1 cellular context compared by ENCODE assay signal in genomic region chr21:43810505-43811261, GRCh38.
A peak's percentile ranks its signal among the peaks of the same experiment; 100 is the strongest.
TF ChIP-seq lines count a peak whose summit lies in the region.

No MANE protein-coding gene starts in this region.

TF ChIP-seq in HepG2, 621 proteins besides CTCF, POLR2A, EP300 and RAD21 (continued from another document and continues in another):
- TF ChIP-seq ZSCAN5A (CRISPR knock-in tag; IDR thresholded peaks at IDR 0.05; ENCODE audit: borderline replicate concordance) (no peak), MNT (IDR thresholded peaks at IDR 0.05) (no peak), SP4 (CRISPR knock-in tag; IDR thresholded peaks at IDR 0.05) (peak; percentile 51), ZNF687 (CRISPR knock-in tag; IDR thresholded peaks at IDR 0.05) (peak; percentile 84), ZNF737 (CRISPR knock-in tag; IDR thresholded peaks at IDR 0.05; ENCODE audit: borderline replicate concordance) (no peak), ZNF576 (CRISPR knock-in tag; IDR thresholded peaks at IDR 0.05) (no peak), NAIF1 (CRISPR knock-in tag; IDR thresholded peaks at IDR 0.05; ENCODE audit: borderline replicate concordance) (no peak), ZNF704 (CRISPR knock-in tag; IDR thresholded peaks at IDR 0.05; ENCODE audit: borderline replicate concordance) (no peak), RARA (CRISPR knock-in tag; IDR thresholded peaks at IDR 0.05) (peak; percentile 38; the same call in 1 of the 2 replicates), FOSL1 (CRISPR knock-in tag; IDR thresholded peaks at IDR 0.05; ENCODE audit: borderline replicate concordance) (no peak), SMAD1 (CRISPR knock-in tag; IDR thresholded peaks at IDR 0.05; ENCODE audit: borderline replicate concordance, low read depth) (peak; percentile 46; the same call in 1 of the 2 replicates), ZNF761 (CRISPR knock-in tag; conservative IDR thresholded peaks at IDR 0.05) (no peak), ZFX (CRISPR knock-in tag; IDR thresholded peaks at IDR 0.05; ENCODE audit: low read depth) (peak; percentile 56), CBFB (CRISPR knock-in tag; IDR thresholded peaks at IDR 0.05) (0 out of 2 replicates have a peak, but pooled peaks have one; percentile 36), ARNTL (CRISPR knock-in tag; IDR thresholded peaks at IDR 0.05) (peak; percentile 55; the same call in 1 of the 2 replicates), HMGXB4 (CRISPR knock-in tag; IDR thresholded peaks at IDR 0.05; ENCODE audit: borderline replicate concordance in 1 of 2, low read depth in 1 of 2) (peak; percentile 42 to 63; a peak in 2 of 4 replicates), ASH2L (IDR thresholded peaks at IDR 0.05; ENCODE audit: insufficient read length, low read depth, low read length) (no peak), ZNF18 (CRISPR knock-in tag; IDR thresholded peaks at IDR 0.05; ENCODE audit: insufficient replicate concordance) (no peak), ZNF230 (CRISPR knock-in tag; IDR thresholded peaks at IDR 0.05) (0 out of 2 replicates have a peak, but pooled peaks have one; percentile 43), THAP7 (CRISPR knock-in tag; IDR thresholded peaks at IDR 0.05) (no peak), GATAD1 (CRISPR knock-in tag; IDR thresholded peaks at IDR 0.05) (peak; percentile 40; the same call in 1 of the 2 replicates), ZNF629 (CRISPR knock-in tag; conservative IDR thresholded peaks at IDR 0.05) (no peak), FOXO1 (CRISPR knock-in tag; IDR thresholded peaks at IDR 0.05) (0 out of 2 replicates have a peak, but pooled peaks have one; percentile 42), ZFP82 (CRISPR knock-in tag; IDR thresholded peaks at IDR 0.05; ENCODE audit: borderline replicate concordance) (no peak), RXRA (CRISPR knock-in tag; IDR thresholded peaks at IDR 0.05) (peak; percentile 33; the same call in 1 of the 2 replicates), SRSF9 (IDR thresholded peaks at IDR 0.05; ENCODE audit: borderline replicate concordance, insufficient read depth, low read depth, low read length, poor library complexity, severe bottlenecking) (no peak), PLSCR1 (CRISPR knock-in tag; IDR thresholded peaks at IDR 0.05; ENCODE audit: borderline replicate concordance) (no peak), ZNF207 (IDR thresholded peaks at IDR 0.05; ENCODE audit: borderline replicate concordance) (no peak), ZNF788 (CRISPR knock-in tag; IDR thresholded peaks at IDR 0.05; ENCODE audit: borderline replicate concordance) (peak; percentile 23; the same call in 1 of the 2 replicates), ZNF496 (CRISPR knock-in tag; IDR thresholded peaks at IDR 0.05; ENCODE audit: insufficient replicate concordance) (no peak), ZNF274 (CRISPR knock-in tag; IDR thresholded peaks at IDR 0.05) (peak; percentile 69; the same call in 1 of the 2 replicates), USF2 (IDR thresholded peaks at IDR 0.05; ENCODE audit: low read depth, low read length) (no peak), USF2 (CRISPR knock-in tag; IDR thresholded peaks at IDR 0.05; ENCODE audit: borderline replicate concordance) (no peak), ZC3H13 (CRISPR knock-in tag; IDR thresholded peaks at IDR 0.05) (0 out of 2 replicates have a peak, but pooled peaks have one; percentile 76), ZNF383 (CRISPR knock-in tag; IDR thresholded peaks at IDR 0.05; ENCODE audit: borderline replicate concordance) (no peak), RXRB (CRISPR knock-in tag; IDR thresholded peaks at IDR 0.05; ENCODE audit: borderline replicate concordance) (peak; percentile 41; the same call in 1 of the 2 replicates), STAG1 (CRISPR knock-in tag; IDR thresholded peaks at IDR 0.05) (peak; percentile 96), ZNF276 (CRISPR knock-in tag; IDR thresholded peaks at IDR 0.05; ENCODE audit: low read depth) (0 out of 2 replicates have a peak, but pooled peaks have one; percentile 48), NFKBIZ (CRISPR knock-in tag; IDR thresholded peaks at IDR 0.05) (no peak), ZNF431 (CRISPR knock-in tag; IDR thresholded peaks at IDR 0.05; ENCODE audit: borderline replicate concordance, low read depth) (no peak), THRA (CRISPR knock-in tag; IDR thresholded peaks at IDR 0.05; ENCODE audit: borderline replicate concordance) (no peak)
